Comparison of ENCODE assay signal across 8 cellular contexts in the genomic region with DNA sequence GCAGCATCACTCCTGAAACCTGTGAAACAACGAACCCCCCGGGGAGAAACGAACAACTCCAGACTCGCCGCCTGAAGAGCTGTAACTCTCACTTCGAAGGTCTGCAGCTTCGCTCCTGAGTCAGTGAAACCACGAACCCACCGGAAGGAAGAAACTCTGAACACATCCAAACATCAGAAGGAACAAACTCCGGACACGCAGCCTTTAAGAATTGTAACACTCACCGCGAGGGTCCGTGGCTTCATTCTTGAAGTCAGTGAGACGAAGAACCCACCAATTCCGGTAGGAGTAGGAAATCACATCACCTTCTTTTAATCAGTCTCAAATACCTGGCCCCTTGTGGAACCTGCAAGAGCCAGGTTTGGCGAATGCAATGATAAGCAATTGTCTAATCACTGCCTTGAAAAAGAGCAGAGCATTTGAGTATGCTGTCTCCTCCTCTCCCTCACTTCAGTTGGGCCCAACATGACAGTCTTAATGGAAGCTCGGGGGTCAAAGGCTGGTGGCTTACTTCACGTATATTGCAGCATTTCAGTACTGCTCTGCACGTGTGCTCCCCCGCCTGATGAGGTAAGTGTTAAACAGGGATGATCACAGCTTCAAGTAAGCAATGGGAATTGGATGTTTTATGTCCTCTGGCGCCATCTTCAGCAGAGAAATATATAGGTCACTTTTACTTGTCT. TPM values are rescaled to one million over a fixed set of nuclear protein-coding genes. Genes with fewer than 3 reads are reported as not detected.
A peak's percentile ranks its signal among the peaks of the same experiment; 100 is the strongest.
DNase-seq lines count a peak whose midpoint lies in the region; ATAC-seq, FAIRE-seq and TF ChIP-seq lines count a peak whose summit lies in the region.

No MANE protein-coding gene starts in this region.

- peak; percentile 93 for ATAC-seq in GM18867 (IDR thresholded peaks at IDR 0.05; ENCODE audit: unreplicated experiment)
- peak; percentile 75 for ATAC-seq in HG03045 (IDR thresholded peaks at IDR 0.05; ENCODE audit: unreplicated experiment)
- ATAC-seq in GM12878 = peak; percentile 97

- intact Hi-C loops in GM12878 (cut with micrococcal nuclease; ENCODE audit: unreplicated experiment) = loop anchor here (1.0 to 5.0 kb wide), 6 partner anchors 45 to 389 kb away; no protein-coding TSS in a partner anchor

- H3K9me3 ChIP-seq in GM12878 (replicated peaks; ENCODE audit: control insufficient read depth, insufficient read depth, low read length) (no peaks in the 10 kb centered on the region; the same call in 2 of the 3 replicates), iPS DF 6.9 (ENCODE audit: control insufficient read depth, insufficient read depth, low read length) (no peaks in the 10 kb centered on the region)

- peak; percentile 79 for DNase-seq in AG20443 (ENCODE audit: low spot score)
- DNase-seq in NCI-H2029 (lab: John Stamatoyannopoulos, UW) = peak; percentile 46
- peak in 4 of 5 experiments; percentile 18 to 89 (median 48) for DNase-seq in T-helper 2 cell
- DNase-seq in GM12878 (ENCODE audit: low read depth, low spot score) = peak; percentile 67
- DNase-seq in iPS DF 6.9 (ENCODE audit: low read depth, low spot score) = peak; percentile 64
- DNase-seq in stimulated activated CD4-positive, alpha-beta T cell treated with anti-CD3 and anti-CD28 coated beads, Interleukin-15, amount 100 ng/mL, for 24 hours = peak; percentile 70

- H3K4me1 ChIP-seq in GM12878 (ENCODE audit: control insufficient read depth, insufficient read depth, low read length) = peaks cover 7% of the 10 kb centered on the region
- H3K4me1 ChIP-seq in iPS DF 6.9 (ENCODE audit: control insufficient read depth, insufficient read depth, low read length) = no peaks in the 10 kb centered on the region

- RAD21 ChIA-PET in GM12878 (lab: Charles Lee; ENCODE audit: unreplicated experiment) = interaction anchor here (0.6 to 3.9 kb wide), 25 partner anchors 40 to 390 kb away, joined by 3 to 43 read pairs (median 3); partner anchors contain the start of genes RBM22 and SMIM3

- TF ChIP-seq EP300 in GM12878 (IDR thresholded peaks at IDR 0.05; ENCODE audit: borderline replicate concordance in 1 of 2, control insufficient read depth in 1 of 2, low read depth in 2 of 2, low read length in 2 of 2) = peak in 1 of 2 experiments; percentile 38; a peak in 1 of 4 replicates

- 29% methylated on average over 22 of the region's 22 CpGs for WGBS in GM12878 (ENCODE audit: insufficient coverage, insufficient replicate concordance, low lambda C conversion rate, missing lambda C conversion rate)
- no CpG with 5 or more reads among the region's 22 CpGs for WGBS in iPS DF 6.9 (ENCODE audit: insufficient coverage, insufficient read length)

- H3K36me3 ChIP-seq in GM12878 (ENCODE audit: control insufficient read depth in 2 of 2, insufficient read depth in 2 of 2, low read length in 1 of 2) = no peaks in the 10 kb centered on the region
- H3K36me3 ChIP-seq in iPS DF 6.9 (ENCODE audit: control insufficient read depth, insufficient read depth, low read length) = 0 out of 2 replicates have a peak, but pooled peaks cover 2% of the 10 kb centered on the region

- H3K4me3 ChIP-seq in GM12878 (peak overlapping the region; percentile 32; the same call in 1 of the 2 replicates), iPS DF 6.9 (ENCODE audit: low read length) (no peak overlapping the region)

- H3K27me3 ChIP-seq in GM12878 (replicated peaks in 1 of 2; ENCODE audit: control insufficient read depth in 2 of 2, insufficient read depth in 2 of 2, low read length in 1 of 2) (no peaks in the 10 kb centered on the region), iPS DF 6.9 (ENCODE audit: control insufficient read depth, insufficient read depth, low read length) (no peaks in the 10 kb centered on the region)

- TF ChIP-seq POLR2A in GM12878 (IDR thresholded peaks at IDR 0.05; ENCODE audit: low read depth, low read length) = no peak

- BruUV-seq in GM12878 (replicated peaks; lab: Mats Ljungman, UMichigan) = no TSS peak

- in situ Hi-C loops in GM12878 (cut with MboI) = loop anchor here (5.0 kb wide), 3 partner anchors 49 to 389 kb away; no protein-coding TSS in a partner anchor

- CTCF ChIA-PET in GM12878 (lab: Yijun Ruan, JAX) = interaction anchor here (0.7 to 4.0 kb wide), 36 partner anchors 8 to 469 kb away, joined by 3 to 90 read pairs (median 4); partner anchors contain the start of genes MYOZ3, RBM22 and SMIM3

- H3K4me2 ChIP-seq in GM12878 (ENCODE audit: control insufficient read depth, insufficient read depth) = peak overlapping the region; percentile 93

- no peak overlapping the region for H3K9ac ChIP-seq in GM12878 (ENCODE audit: control insufficient read depth, insufficient read depth, low read length)

- H3K27ac ChIP-seq in GM12878 (ENCODE audit: control insufficient read depth, insufficient read depth) (no peak overlapping the region), iPS DF 6.9 (ENCODE audit: low read length) (no peak overlapping the region)

- H3K79me2 ChIP-seq in GM12878 (ENCODE audit: control insufficient read depth, insufficient read depth, low read length) = no peaks in the 10 kb centered on the region

- SMC1A ChIA-PET in GM12878 (lab: Charles Lee; ENCODE audit: uncharacterized antibody, unreplicated experiment) = interaction anchor here (0.9 to 3.8 kb wide), 18 partner anchors 8 to 448 kb away, joined by 3 to 40 read pairs (median 4); partner anchors contain the start of genes DCTN4 and RBM22

- FAIRE-seq in GM12878 (lab: Jason Lieb, UNC) = peak; percentile 99

- peak overlapping the region; percentile 84 for H2AFZ ChIP-seq in GM12878 (ENCODE audit: control insufficient read depth, low read depth, low read length)

- peak; percentile 49 to 92 (median 72); a peak in 5 of 6 replicates for TF ChIP-seq CTCF in GM12878 (IDR thresholded peaks at IDR 0.05 in 2 of 3, conservative IDR thresholded peaks at IDR 0.05 in 1 of 3; ENCODE audit: control insufficient read depth in 2 of 3, extremely low read depth in 1 of 3, insufficient read depth in 1 of 3, low read depth in 3 of 3, low read length in 3 of 3)

- POLR2A ChIA-PET in GM12878 (lab: Charles Lee) = interaction anchor here (1.0 to 2.0 kb wide), 2 partner anchors 146 to 286 kb away, joined by 3 to 8 read pairs; partner anchors contain the start of gene RBM22

- H4K20me1 ChIP-seq in GM12878 (ENCODE audit: control insufficient read depth, insufficient read depth) = no peaks in the 10 kb centered on the region

- peak; percentile 95 for TF ChIP-seq RAD21 in GM12878 (IDR thresholded peaks at IDR 0.05; ENCODE audit: insufficient read depth, low read depth, low read length)

TF ChIP-seq in GM12878, 131 proteins besides CTCF, POLR2A, EP300 and RAD21 (continues in another document):
- peak; percentile 87 for TF ChIP-seq SMC3 (IDR thresholded peaks at IDR 0.05; ENCODE audit: borderline replicate concordance, low read length)
- TF ChIP-seq, protein P1, sequence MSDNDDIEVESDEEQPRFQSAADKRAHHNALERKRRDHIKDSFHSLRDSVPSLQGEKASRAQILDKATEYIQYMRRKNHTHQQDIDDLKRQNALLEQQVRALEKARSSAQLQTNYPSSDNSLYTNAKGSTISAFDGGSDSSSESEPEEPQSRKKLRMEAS (IDR thresholded peaks at IDR 0.05; ENCODE audit: low read depth, low read length) = peak; percentile 84
- no peak for TF ChIP-seq SREBF1 (IDR thresholded peaks at IDR 0.05; ENCODE audit: low read length)

RNA-seq across cellular contexts. Expression of gene IRGM, which starts 0.5 kb away (rescaled TPM):
- 0.81 and 1.7 TPM in 2 replicates for total RNA-seq in GM12878 (2013; cell fraction: nucleolus; rRNA removed)
- total RNA-seq in GM12878 (2014; rRNA removed) (0.28 and 0.60 TPM in 2 replicates), GM12878 (2014; rRNA removed; fragmentation: Illumina TruSeq; extraction: Trizol) (0.31 and 0.32 TPM in 2 replicates), GM12878 (2021) (0.38 TPM in 1 of 2 replicates, not detected in the other)
- polyA plus RNA-seq in GM12878 (2011; ENCODE audit: low read depth) = 0.54 TPM
- polyA plus RNA-seq in GM12878 (2011; rRNA removed) (0.22 and 0.23 TPM in 2 replicates), GM12878 (2014; fragmentation: Illumina TruSeq; extraction: Trizol) (0.14 and 0.25 TPM in 2 replicates), GM12878 (2014; fragmentation: Nextera tagmentation; extraction: Ambion mirVana) (under 1 TPM; 0.11 to 0.24 TPM), GM12878 (2014; rRNA removed) (0.15 TPM in 1 of 2 replicates, not detected in the other), GM12878 (2016; fragmentation: Nextera tagmentation; extraction: Ambion mirVana) (under 1 TPM in 1 of 2 experiments, not detected in 1; 0.30 TPM)
- 0.16 and 0.23 TPM in 2 replicates for polyA plus RNA-seq in GM12878 (2011; cell fraction: cytosol; rRNA removed)
- polyA plus RNA-seq in GM12878 (2011; cell fraction: nucleus; rRNA removed) = 0.76 and 0.84 TPM in 2 replicates
- 0.22 and 0.42 TPM in 2 replicates for polyA plus RNA-seq in GM12878 (2012)
- 0.51 and 1.1 TPM in 2 replicates for polyA minus RNA-seq in GM12878 (2011; rRNA and poly(A)+ RNA removed)
- polyA minus RNA-seq in GM12878 (2011; cell fraction: cytosol; rRNA and poly(A)+ RNA removed) = not detected in 2 replicates
- 1.1 and 2.3 TPM in 2 replicates for polyA minus RNA-seq in GM12878 (2011; cell fraction: nucleus; rRNA and poly(A)+ RNA removed)

RNA-seq across cellular contexts. Expression of gene ZNF300, which starts 58.0 kb away (rescaled TPM):
- 6.9 and 7.6 TPM in 2 replicates for total RNA-seq in GM12878 (2013; cell fraction: nucleolus; rRNA removed)
- total RNA-seq in GM12878 (2014; rRNA removed) (0.06 and 0.22 TPM in 2 replicates), GM12878 (2014; rRNA removed; fragmentation: Illumina TruSeq; extraction: Trizol) (0.22 and 0.23 TPM in 2 replicates), GM12878 (2021) (0.08 and 0.13 TPM in 2 replicates)
- polyA plus RNA-seq in GM12878 (2011; ENCODE audit: low read depth) = 0.16 TPM
- polyA plus RNA-seq in GM12878 (2011; rRNA removed) (1.5 and 1.8 TPM in 2 replicates), GM12878 (2014; fragmentation: Illumina TruSeq; extraction: Trizol) (0.16 and 0.49 TPM in 2 replicates), GM12878 (2014; fragmentation: Nextera tagmentation; extraction: Ambion mirVana) (under 1 TPM; 0.03 to 0.09 TPM), GM12878 (2014; rRNA removed) (0.09 and 0.19 TPM in 2 replicates), GM12878 (2016; fragmentation: Nextera tagmentation; extraction: Ambion mirVana) (under 1 TPM in 1 of 2 experiments, not detected in 1; 0.17 TPM)
- polyA plus RNA-seq in GM12878 (2011; cell fraction: cytosol; rRNA removed) = 0.43 and 0.48 TPM in 2 replicates
- 2.3 and 2.7 TPM in 2 replicates for polyA plus RNA-seq in GM12878 (2011; cell fraction: nucleus; rRNA removed)
- 0.24 and 0.25 TPM in 2 replicates for polyA plus RNA-seq in GM12878 (2012)
- 0.66 and 1.0 TPM in 2 replicates for polyA minus RNA-seq in GM12878 (2011; rRNA and poly(A)+ RNA removed)
- polyA minus RNA-seq in GM12878 (2011; cell fraction: cytosol; rRNA and poly(A)+ RNA removed) = 0.31 and 0.53 TPM in 2 replicates
- polyA minus RNA-seq in GM12878 (2011; cell fraction: nucleus; rRNA and poly(A)+ RNA removed) = 2.2 and 3.1 TPM in 2 replicates
